Comparison of ENCODE assay signal across 8 cellular contexts in genomic region chr5:132427285-132428146, GRCh38. TPM values are rescaled to one million over a fixed set of nuclear protein-coding genes. Genes with fewer than 3 reads are reported as not detected.
A peak's percentile ranks its signal among the peaks of the same experiment; 100 is the strongest.
DNase-seq lines count a peak whose midpoint lies in the region; ATAC-seq and TF ChIP-seq lines count a peak whose summit lies in the region.

No MANE protein-coding gene starts in this region.

- H3K4me1 ChIP-seq in cardiac muscle cell (ENCODE audit: low read depth) (peaks cover 19% of the 10 kb centered on the region), skeletal muscle tissue (ENCODE audit: control insufficient read depth in 3 of 3, insufficient read depth in 3 of 3, low read length in 3 of 3) (peaks cover 62 to 73% (median 72%) of the 10 kb centered on the region in 3 donors)

- no peak for TF ChIP-seq CTCF in cardiac muscle cell (IDR thresholded peaks at IDR 0.05; ENCODE audit: low read depth, low read length)

- H3K36me3 ChIP-seq in cardiac muscle cell (no peaks in the 10 kb centered on the region), skeletal muscle tissue (ENCODE audit: control insufficient read depth in 3 of 3, insufficient read depth in 3 of 3, low read length in 3 of 3) (peaks cover 0 to 5% (median 0%) of the 10 kb centered on the region in 3 donors)

- DNase-seq in NCI-H1417 (lab: John Stamatoyannopoulos, UW) (peak; percentile 62 to 80 (median 72)), NCI-H1417 treated with DMSO at 0.1 percent for 48 hours (lab: John Stamatoyannopoulos, UW) (no peak), NOMO-1 treated with dmso at 0.1 percent for 144 hours (lab: John Stamatoyannopoulos, UW; ENCODE audit: unreplicated experiment) (peak; percentile 22), activated T-cell treated with anti-CD3 and anti-CD28 coated beads for 48 hours (ENCODE audit: low read depth) (peak; percentile 52), cardiac muscle cell (ENCODE audit: low read depth in 1 of 2, low spot score in 1 of 2) (peak in 1 of 2 donors; percentile 34), GM19238 (ENCODE audit: insufficient read length, low spot score) (no peak)

- H3K9ac ChIP-seq in skeletal muscle tissue (ENCODE audit: low read depth in 1 of 3, low read length in 3 of 3), result peak overlapping the region; percentile 16 to 71 (median 54)

- H3K27ac ChIP-seq in cardiac muscle cell, result peak overlapping the region; percentile 80
- H3K27ac ChIP-seq in skeletal muscle tissue (ENCODE audit: low read depth, low read length), result peak overlapping the region; percentile 76

- H3K27me3 ChIP-seq in cardiac muscle cell, result no peaks in the 10 kb centered on the region
- no peaks in the 10 kb centered on the region for H3K27me3 ChIP-seq in skeletal muscle tissue (ENCODE audit: control insufficient read depth in 3 of 3, insufficient read depth in 3 of 3, low read length in 3 of 3)

- no peak for ATAC-seq in GM18870 (IDR thresholded peaks at IDR 0.05; ENCODE audit: unreplicated experiment)

- H3K4me3 ChIP-seq in cardiac muscle cell (no peak overlapping the region), skeletal muscle tissue (ENCODE audit: low read length in 3 of 3) (peak overlapping the region in 2 of 3 donors; percentile 2 to 6)

- H3K9me3 ChIP-seq in cardiac muscle cell (ENCODE audit: low read depth) (no peaks in the 10 kb centered on the region), skeletal muscle tissue (ENCODE audit: control insufficient read depth in 3 of 3, low read length in 3 of 3) (no peaks in the 10 kb centered on the region)

RNA-seq across cellular contexts. Expression of gene SLC22A5, which starts 58.0 kb away (rescaled TPM):
- 6.4 and 6.5 TPM in 2 replicates for total RNA-seq in cardiac muscle cell
- 3.0 and 3.6 TPM in 2 replicates for polyA plus RNA-seq in cardiac muscle cell
- 2.1 TPM for total RNA-seq in skeletal muscle tissue

Comparison
In these comparisons a context has a peak if more than half of its experiments do, and no peak if none do; other contexts are left out.
1. DNase-seq: peak in NCI-H1417 (3 of 3), NOMO-1 treated with dmso at 0.1 percent for 144 hours (single experiment) and activated T-cell treated with anti-CD3 and anti-CD28 coated beads for 48 hours (single experiment); none in NCI-H1417 treated with DMSO at 0.1 percent for 48 hours (single experiment) and GM19238 (single experiment).